Comparison of ENCODE assay signal across 1 cellular context in the genomic region with DNA sequence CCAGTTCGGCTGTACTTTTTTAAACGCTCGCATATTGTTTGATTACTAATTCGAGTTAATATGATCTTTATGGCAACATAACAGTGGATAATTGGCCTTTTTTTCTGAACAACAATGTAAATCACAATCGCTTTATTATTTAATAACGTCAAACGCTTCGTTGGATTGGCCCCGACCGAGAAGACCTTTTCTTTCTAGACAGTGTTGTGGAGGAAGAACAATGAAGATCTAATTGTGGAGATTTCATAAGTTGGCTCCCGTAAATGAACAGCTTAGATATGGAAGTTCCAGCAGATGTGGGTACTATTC.
TF ChIP-seq lines count a peak whose summit lies in the region.

No MANE protein-coding gene starts in this region.

TF ChIP-seq in GM12878, 131 proteins besides CTCF, POLR2A, EP300 and RAD21:
- TF ChIP-seq NFYA (IDR thresholded peaks at IDR 0.05; ENCODE audit: borderline replicate concordance, low read depth, low read length) (no peak), SMARCA5 (IDR thresholded peaks at IDR 0.05) (no peak), TBL1XR1 (IDR thresholded peaks at IDR 0.05; ENCODE audit: low read depth, low read length) (no peak), BMI1 (IDR thresholded peaks at IDR 0.05; ENCODE audit: borderline replicate concordance) (no peak), SUZ12 (IDR thresholded peaks at IDR 0.05; ENCODE audit: unreplicated experiment) (peak; percentile 75), GATAD2B (conservative IDR thresholded peaks at IDR 0.05; ENCODE audit: low read depth) (no peak)
